8 cellular contexts compared by ENCODE assay signal in genomic region chr1:36148821-36149236, GRCh38. TPM values are rescaled to one million over a fixed set of nuclear protein-coding genes. Genes with fewer than 3 reads are reported as not detected.
DNase-seq lines count a peak whose midpoint lies in the region; ATAC-seq, FAIRE-seq and TF ChIP-seq lines count a peak whose summit lies in the region.

No MANE protein-coding gene starts in this region.

- no peak for TF ChIP-seq RAD21 in SK-N-SH (IDR thresholded peaks at IDR 0.05; ENCODE audit: low read length)

- CTCF ChIA-PET in SK-N-SH (lab: Yijun Ruan, JAX), result interaction anchor here (0.6 to 4.8 kb wide), 55 partner anchors 9 to 400 kb away, joined by 3 to 143 read pairs (median 6); partner anchors contain the start of genes SH3D21, TEKT2 and THRAP3

- peaks cover 0 to 5% of the 10 kb centered on the region in 2 experiments for H3K36me3 ChIP-seq in SK-N-SH (replicated peaks in 1 of 2; ENCODE audit: control insufficient read depth in 1 of 2, insufficient read depth in 2 of 2, low read length in 1 of 2)

- no peaks in the 10 kb centered on the region for H3K27me3 ChIP-seq in SK-N-SH (ENCODE audit: insufficient read depth)

- FAIRE-seq in urothelium cell line (lab: Jason Lieb, UNC), result no peak

- TF ChIP-seq CTCF in SK-N-SH (IDR thresholded peaks at IDR 0.05), result no peak
- no peak for TF ChIP-seq CTCF in fibroblast of the aortic adventitia (IDR thresholded peaks at IDR 0.05; ENCODE audit: insufficient read depth, low read length)

- TF ChIP-seq EP300 in SK-N-SH (IDR thresholded peaks at IDR 0.05; ENCODE audit: borderline replicate concordance in 1 of 2, low read depth in 1 of 2, low read length in 1 of 2), result no peak

- DNase-seq in SK-N-SH (no peak), fibroblast of the aortic adventitia (ENCODE audit: low read depth) (peak; percentile 51), skeletal muscle cell (ENCODE audit: low read depth) (no peak), urothelium cell line (ENCODE audit: low spot score) (no peak), GDM1 (lab: John Stamatoyannopoulos, UW) (no peak), posterior vena cava (ENCODE audit: low spot score) (no peak)

- peaks cover 19% of the 10 kb centered on the region for H3F3A ChIP-seq in SK-N-SH (replicated peaks; ENCODE audit: insufficient read depth)

- peaks cover 22 to 24% of the 10 kb centered on the region in 2 experiments for H3K4me1 ChIP-seq in SK-N-SH (ENCODE audit: control insufficient read depth in 1 of 2, insufficient read depth in 2 of 2, low read depth in 1 of 2, low read length in 1 of 2)

- intact Hi-C loops in posterior vena cava (cut with DNase I), result loop anchor here in 1 of 2 donors (10.0 kb wide), 1 partner anchor 54 kb away; no protein-coding TSS in a partner anchor

- H3K4me3 ChIP-seq in SK-N-SH (ENCODE audit: low read depth in 2 of 2, low read length in 1 of 2), result peak overlapping the region; percentile 72 to 73
- peak overlapping the region; percentile 90 for H3K4me3 ChIP-seq in fibroblast of the aortic adventitia (ENCODE audit: low read depth, low read length)
- H3K4me3 ChIP-seq in skeletal muscle cell (ENCODE audit: low read depth, low read length), result peak overlapping the region; percentile 79

- peak overlapping the region; percentile 85 for H3K4me2 ChIP-seq in SK-N-SH

- H3K27ac ChIP-seq in SK-N-SH (ENCODE audit: low read depth in 2 of 2, low read length in 1 of 2), result peak overlapping the region; percentile 67 to 97

- peaks cover 54% of the 10 kb centered on the region for H3K79me2 ChIP-seq in SK-N-SH (ENCODE audit: insufficient read depth)

- peak overlapping the region; percentile 78 for H3K9ac ChIP-seq in SK-N-SH

- peak overlapping the region; percentile 23; the same call in 1 of the 2 replicates for H2AFZ ChIP-seq in SK-N-SH (ENCODE audit: low read depth)

- H3K9me2 ChIP-seq in SK-N-SH, result no peaks in the 10 kb centered on the region

- POLR2A ChIA-PET in SK-N-SH (lab: Yijun Ruan, JAX), result interaction anchor here (0.7 to 2.4 kb wide), 6 partner anchors 12 to 158 kb away, joined by 3 to 13 read pairs (median 5); partner anchors contain the start of genes SH3D21 and THRAP3

- WGBS in SK-N-SH (ENCODE audit: low lambda C conversion rate), result 3% methylated on average over 12 of the region's 16 CpGs

- H3K9me3 ChIP-seq in SK-N-SH, result no peaks in the 10 kb centered on the region

- ATAC-seq in GM19025 (IDR thresholded peaks at IDR 0.05; ENCODE audit: low read depth, unreplicated experiment) (peak; percentile 3), GM21367 (IDR thresholded peaks at IDR 0.05; ENCODE audit: unreplicated experiment) (no peak)

- H4K20me1 ChIP-seq in SK-N-SH (ENCODE audit: insufficient read depth), result no peaks in the 10 kb centered on the region; the same call in 1 of the 2 replicates

TF ChIP-seq in SK-N-SH, 30 proteins besides CTCF, POLR2A, EP300 and RAD21:
- TF ChIP-seq EZH2phosphoT487 (IDR thresholded peaks at IDR 0.05; ENCODE audit: borderline replicate concordance, low read depth) (no peak), TAF1 (IDR thresholded peaks at IDR 0.05; ENCODE audit: borderline replicate concordance, low read depth, low read length) (no peak), YY1 (IDR thresholded peaks at IDR 0.05; ENCODE audit: low read depth) (no peak), GATA2 (CRISPR knock-in tag; IDR thresholded peaks at IDR 0.05) (no peak), CHD2 (IDR thresholded peaks at IDR 0.05; ENCODE audit: low read length, partially characterized antibody) (no peak), RXRA (IDR thresholded peaks at IDR 0.05; ENCODE audit: borderline replicate concordance, low read depth) (no peak), SIN3A (IDR thresholded peaks at IDR 0.05; ENCODE audit: borderline replicate concordance, low read depth, low read length) (no peak)
- TF ChIP-seq, protein P1, sequence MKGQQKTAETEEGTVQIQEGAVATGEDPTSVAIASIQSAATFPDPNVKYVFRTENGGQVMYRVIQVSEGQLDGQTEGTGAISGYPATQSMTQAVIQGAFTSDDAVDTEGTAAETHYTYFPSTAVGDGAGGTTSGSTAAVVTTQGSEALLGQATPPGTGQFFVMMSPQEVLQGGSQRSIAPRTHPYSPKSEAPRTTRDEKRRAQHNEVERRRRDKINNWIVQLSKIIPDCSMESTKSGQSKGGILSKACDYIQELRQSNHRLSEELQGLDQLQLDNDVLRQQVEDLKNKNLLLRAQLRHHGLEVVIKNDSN (IDR thresholded peaks at IDR 0.05; ENCODE audit: borderline replicate concordance, low read depth), result no peak
- TF ChIP-seq, protein P2, sequence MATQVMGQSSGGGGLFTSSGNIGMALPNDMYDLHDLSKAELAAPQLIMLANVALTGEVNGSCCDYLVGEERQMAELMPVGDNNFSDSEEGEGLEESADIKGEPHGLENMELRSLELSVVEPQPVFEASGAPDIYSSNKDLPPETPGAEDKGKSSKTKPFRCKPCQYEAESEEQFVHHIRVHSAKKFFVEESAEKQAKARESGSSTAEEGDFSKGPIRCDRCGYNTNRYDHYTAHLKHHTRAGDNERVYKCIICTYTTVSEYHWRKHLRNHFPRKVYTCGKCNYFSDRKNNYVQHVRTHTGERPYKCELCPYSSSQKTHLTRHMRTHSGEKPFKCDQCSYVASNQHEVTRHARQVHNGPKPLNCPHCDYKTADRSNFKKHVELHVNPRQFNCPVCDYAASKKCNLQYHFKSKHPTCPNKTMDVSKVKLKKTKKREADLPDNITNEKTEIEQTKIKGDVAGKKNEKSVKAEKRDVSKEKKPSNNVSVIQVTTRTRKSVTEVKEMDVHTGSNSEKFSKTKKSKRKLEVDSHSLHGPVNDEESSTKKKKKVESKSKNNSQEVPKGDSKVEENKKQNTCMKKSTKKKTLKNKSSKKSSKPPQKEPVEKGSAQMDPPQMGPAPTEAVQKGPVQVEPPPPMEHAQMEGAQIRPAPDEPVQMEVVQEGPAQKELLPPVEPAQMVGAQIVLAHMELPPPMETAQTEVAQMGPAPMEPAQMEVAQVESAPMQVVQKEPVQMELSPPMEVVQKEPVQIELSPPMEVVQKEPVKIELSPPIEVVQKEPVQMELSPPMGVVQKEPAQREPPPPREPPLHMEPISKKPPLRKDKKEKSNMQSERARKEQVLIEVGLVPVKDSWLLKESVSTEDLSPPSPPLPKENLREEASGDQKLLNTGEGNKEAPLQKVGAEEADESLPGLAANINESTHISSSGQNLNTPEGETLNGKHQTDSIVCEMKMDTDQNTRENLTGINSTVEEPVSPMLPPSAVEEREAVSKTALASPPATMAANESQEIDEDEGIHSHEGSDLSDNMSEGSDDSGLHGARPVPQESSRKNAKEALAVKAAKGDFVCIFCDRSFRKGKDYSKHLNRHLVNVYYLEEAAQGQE (IDR thresholded peaks at IDR 0.05; ENCODE audit: low read depth, low read length), result no peak
- TF ChIP-seq, protein P3, sequence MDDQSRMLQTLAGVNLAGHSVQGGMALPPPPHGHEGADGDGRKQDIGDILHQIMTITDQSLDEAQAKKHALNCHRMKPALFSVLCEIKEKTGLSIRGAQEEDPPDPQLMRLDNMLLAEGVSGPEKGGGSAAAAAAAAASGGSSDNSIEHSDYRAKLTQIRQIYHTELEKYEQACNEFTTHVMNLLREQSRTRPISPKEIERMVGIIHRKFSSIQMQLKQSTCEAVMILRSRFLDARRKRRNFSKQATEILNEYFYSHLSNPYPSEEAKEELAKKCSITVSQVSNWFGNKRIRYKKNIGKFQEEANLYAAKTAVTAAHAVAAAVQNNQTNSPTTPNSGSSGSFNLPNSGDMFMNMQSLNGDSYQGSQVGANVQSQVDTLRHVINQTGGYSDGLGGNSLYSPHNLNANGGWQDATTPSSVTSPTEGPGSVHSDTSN (IDR thresholded peaks at IDR 0.05), result no peak

RNA-seq across cellular contexts. Expression of gene TRAPPC3, which starts 0.5 kb away (rescaled TPM):
- polyA plus RNA-seq in SK-N-SH (2012; rRNA removed), result 149 and 169 TPM in 2 replicates
- 172 and 173 TPM in 2 replicates for polyA plus RNA-seq in SK-N-SH (2012; cell fraction: cytosol; rRNA removed)
- polyA plus RNA-seq in SK-N-SH (2012; cell fraction: nucleus; rRNA removed), result 83.1 and 92.3 TPM in 2 replicates
- 80.8 and 102 TPM in 2 replicates for total RNA-seq in fibroblast of the aortic adventitia (ENCODE audit: low replicate concordance)
- total RNA-seq in posterior vena cava, result 10 to 100 TPM; 51.4 to 54.7 TPM

RNA-seq across cellular contexts. Expression of gene MAP7D1, which starts 7.1 kb away (rescaled TPM):
- 40.6 and 69.9 TPM in 2 replicates for polyA plus RNA-seq in SK-N-SH (2012; rRNA removed)
- polyA plus RNA-seq in SK-N-SH (2012; cell fraction: cytosol; rRNA removed), result 78.2 and 85.1 TPM in 2 replicates
- polyA plus RNA-seq in SK-N-SH (2012; cell fraction: nucleus; rRNA removed), result 137 and 148 TPM in 2 replicates
- total RNA-seq in fibroblast of the aortic adventitia (ENCODE audit: low replicate concordance) (114 and 180 TPM in 2 replicates), posterior vena cava (100 to 1,000 TPM; 130 to 167 TPM)

RNA-seq across cellular contexts. Expression of gene COL8A2, which starts 23.8 kb away (rescaled TPM):
- 2.6 and 3.1 TPM in 2 replicates for polyA plus RNA-seq in SK-N-SH (2012; rRNA removed)
- 1.6 and 2.6 TPM in 2 replicates for polyA plus RNA-seq in SK-N-SH (2012; cell fraction: cytosol; rRNA removed)
- 2.3 and 2.6 TPM in 2 replicates for polyA plus RNA-seq in SK-N-SH (2012; cell fraction: nucleus; rRNA removed)
- total RNA-seq in fibroblast of the aortic adventitia (ENCODE audit: low replicate concordance) (11.0 and 20.9 TPM in 2 replicates), posterior vena cava (10 to 100 TPM; 33.2 to 35.9 TPM)
